Comparison of ENCODE assay signal across 8 cellular contexts in genomic region chr6:139161169-139161568, GRCh38. TPM values are rescaled to one million over a fixed set of nuclear protein-coding genes. Genes with fewer than 3 reads are reported as not detected.
A peak's percentile ranks its signal among the peaks of the same experiment; 100 is the strongest.
DNase-seq lines count a peak whose midpoint lies in the region; ATAC-seq and TF ChIP-seq lines count a peak whose summit lies in the region.

No MANE protein-coding gene starts in this region.

- H3K4me3 Mint-ChIP-seq in activated T-cell treated with anti-CD3 and anti-CD28 coated beads, Interleukin-2, amount 50 U/mL, for 24 hours, result peak overlapping the region; percentile 60

- 38 to 76% methylated on average over 1 of the region's 1 CpG for WGBS in lung, 2 donors

- no peak for TF ChIP-seq CTCF in lung (IDR thresholded peaks at IDR 0.05; ENCODE audit: control extremely low read depth, extremely low read depth)

- peaks cover 0 to under 1% of the 10 kb centered on the region in 2 donors for H3K9me3 ChIP-seq in lung (ENCODE audit: control insufficient read depth in 2 of 2, insufficient read depth in 1 of 2, low read length in 1 of 2)

- no peak overlapping the region for H3K27ac ChIP-seq in lung (ENCODE audit: low read depth in 1 of 2, low read length in 1 of 2)

- peaks cover 79% of the 10 kb centered on the region for H3K36me3 Mint-ChIP-seq in activated T-cell treated with anti-CD3 and anti-CD28 coated beads, Interleukin-2, amount 50 U/mL, for 24 hours (ENCODE audit: low read depth)

- no peaks in the 10 kb centered on the region for H3K27me3 Mint-ChIP-seq in activated T-cell treated with anti-CD3 and anti-CD28 coated beads, Interleukin-2, amount 50 U/mL, for 24 hours

- H3K9me3 Mint-ChIP-seq in activated T-cell treated with anti-CD3 and anti-CD28 coated beads, Interleukin-2, amount 50 U/mL, for 24 hours, result peaks cover 2% of the 10 kb centered on the region

- H3K27ac Mint-ChIP-seq in activated T-cell treated with anti-CD3 and anti-CD28 coated beads, Interleukin-2, amount 50 U/mL, for 24 hours, result peak overlapping the region; percentile 97

- peaks cover 93% of the 10 kb centered on the region for H3K4me1 Mint-ChIP-seq in activated T-cell treated with anti-CD3 and anti-CD28 coated beads, Interleukin-2, amount 50 U/mL, for 24 hours (ENCODE audit: low read depth)

- H3K4me1 ChIP-seq in lung (ENCODE audit: control insufficient read depth in 2 of 2, insufficient read depth in 2 of 2, low read length in 2 of 2), result peaks cover 22 to 24% of the 10 kb centered on the region in 2 donors

- peak; percentile 19 for ATAC-seq in GM18867 (IDR thresholded peaks at IDR 0.05; ENCODE audit: unreplicated experiment)
- peak; percentile 76 for ATAC-seq in lung (ENCODE audit: insufficient read depth, low FRiP score)
- no peak for ATAC-seq in HG02970 (IDR thresholded peaks at IDR 0.05; ENCODE audit: low FRiP score, unreplicated experiment)
- no peak for ATAC-seq in GM18502 (IDR thresholded peaks at IDR 0.05; ENCODE audit: poor library complexity, unreplicated experiment)

- no peak overlapping the region for H3K4me3 ChIP-seq in lung

- peaks cover 0 to 1% of the 10 kb centered on the region in 2 donors for H3K36me3 ChIP-seq in lung (ENCODE audit: control insufficient read depth in 2 of 2, insufficient read depth in 2 of 2, low read length in 2 of 2)

- DNase-seq in HT1080 (ENCODE audit: low read depth) (peak; percentile 37), lung (ENCODE audit: low spot score) (peak; percentile 29), nucleus accumbens (lab: John Stamatoyannopoulos, UW) (no peak), DMS 273 (lab: John Stamatoyannopoulos, UW; ENCODE audit: unreplicated experiment) (no peak)
- DNase-seq in activated T-cell treated with anti-CD3 and anti-CD28 coated beads, Interleukin-2, amount 50 U/mL, for 24 hours, result no peak

- H3K27me3 ChIP-seq in lung (ENCODE audit: control insufficient read depth, insufficient read depth), result no peaks in the 10 kb centered on the region

RNA-seq across cellular contexts. Expression of gene HECA, which starts 26.3 kb away (rescaled TPM):
- total RNA-seq in HT1080 (2014; rRNA removed; shearing (Covaris generic)), result 6.3 and 7.4 TPM in 2 replicates
- polyA plus RNA-seq in HT1080 (2015; cell fraction: cytosol; rRNA removed), result 8.0 and 11.0 TPM in 2 replicates
- 5.6 and 6.0 TPM in 2 replicates for polyA plus RNA-seq in HT1080 (2015; cell fraction: nucleus; rRNA removed)
- total RNA-seq in lung, result 10 to 100 TPM; 27.7 to 37.6 TPM
- 10 to 100 TPM; 12.1 to 16.0 TPM for polyA plus RNA-seq in lung

Comparison
In these comparisons a context has a peak if more than half of its experiments do, and no peak if none do; other contexts are left out.
1. ATAC-seq: peak in GM18867 (single experiment) and lung (single experiment); none in HG02970 (single experiment) and GM18502 (single experiment).
2. DNase-seq: peak in HT1080 (single experiment) and lung (single experiment); none in activated T-cell treated with anti-CD3 and anti-CD28 coated beads, Interleukin-2, amount 50 U/mL, for 24 hours (single experiment), nucleus accumbens (0 of 56) and DMS 273 (single experiment).